Comparison of ENCODE assay signal across 22 cellular contexts in genomic region chr5:4018968-4019766, GRCh38.
A peak's percentile ranks its signal among the peaks of the same experiment; 100 is the strongest.
DNase-seq lines count a peak whose midpoint lies in the region; ATAC-seq and TF ChIP-seq lines count a peak whose summit lies in the region.
"Had no signal": no experiment of that assay in that cellular context is flagged by ENCODE, and none has a peak within 500 bp of the region (broad histone marks: within the 10 kb centered on the region; RNA-seq: fewer than 3 reads in every experiment).

No MANE protein-coding gene starts in this region.

- no peak overlapping the region for H2BK12ac ChIP-seq in trophoblast cell (ENCODE audit: low read length)

- no peak overlapping the region for H3K18ac ChIP-seq in trophoblast cell (ENCODE audit: low read length)

- in situ Hi-C loops in gastrocnemius medialis (cut with MboI; ENCODE audit: low sequenced_read_pairs in 4 of 4): no loop called here

- CTCF ChIA-PET in MCF 10A (lab: Yijun Ruan, JAX): no interaction called here

- H3K36me3 ChIP-seq in BLaER1 treated with 17β-estradiol and CSF1 and Interleukin-3, amounts not matched to agents 10 nM and 100 nM: no peaks in the 10 kb centered on the region
- H3K36me3 ChIP-seq in heart left ventricle (no peaks in the 10 kb centered on the region), gastrocnemius medialis (no peaks in the 10 kb centered on the region), trophoblast cell (ENCODE audit: control insufficient read depth in 1 of 2, insufficient read depth in 2 of 2, low read length in 2 of 2) (no peaks in the 10 kb centered on the region)
- H3K36me3 ChIP-seq: colonic mucosa, thoracic aorta had no signal

- H3K4me1 ChIP-seq in BLaER1 treated with 17β-estradiol and CSF1 and Interleukin-3, amounts not matched to agents 10 nM and 100 nM: peaks cover 48 to 94% (median 90%) of the 10 kb centered on the region in 10 experiments
- H3K4me1 ChIP-seq in heart left ventricle (peaks cover 0 to 32% (median 3%) of the 10 kb centered on the region in 12 donors), gastrocnemius medialis (no peaks in the 10 kb centered on the region), trophoblast cell (ENCODE audit: control insufficient read depth in 1 of 2, insufficient read depth in 2 of 2, low read length in 2 of 2) (no peaks in the 10 kb centered on the region)
- H3K4me1 ChIP-seq: colonic mucosa had no signal

- H4K20me1 ChIP-seq in BLaER1 treated with 17β-estradiol and CSF1 and Interleukin-3, amounts not matched to agents 10 nM and 100 nM: no peaks in the 10 kb centered on the region

- BruUV-seq in MCF 10A (replicated peaks; lab: Mats Ljungman, UMichigan): no TSS peak

- no peak overlapping the region for H3K14ac ChIP-seq in trophoblast cell (ENCODE audit: low read length)

- no peaks in the 10 kb centered on the region for H3K79me1 ChIP-seq in trophoblast cell (ENCODE audit: low read length)

- DNase-seq in MCF 10A (ENCODE audit: unreplicated experiment) (peak; percentile 45), heart left ventricle (no peak), gastrocnemius medialis (no peak), immature natural killer cell (no peak), trophoblast cell (no peak)
- DNase-seq: activated CD4-positive, alpha-beta T cell treated with anti-CD3 and anti-CD28 coated beads, Interleukin-2, amount 50 U/mL, for 1 hour; activated CD8-positive, alpha-beta memory T cell treated with anti-CD3 and anti-CD28 coated beads, Interleukin-2, amount 50 U/mL, for 48 hours; activated gamma-delta T cell treated with Interleukin-2 at 50 U/mL for 16 hours; anterior cingulate cortex; CD8-positive, alpha-beta memory T cell; colonic mucosa; DMS79 treated with DMSO at 0.1 percent for 48 hours; HCEC 1CT; NCI-H1930; NCI-H510A treated with DMSO at 0.1 percent for 48 hours had no signal

- no peak overlapping the region for H2BK120ac ChIP-seq in trophoblast cell (ENCODE audit: insufficient read depth, low read length, poor library complexity)

- H3K27me3 ChIP-seq in BLaER1 treated with 17β-estradiol and CSF1 and Interleukin-3, amounts not matched to agents 10 nM and 100 nM: no peaks in the 10 kb centered on the region; a peak in 1 of 22 replicates
- no peaks in the 10 kb centered on the region for H3K27me3 ChIP-seq in heart left ventricle
- no peaks in the 10 kb centered on the region for H3K27me3 ChIP-seq in gastrocnemius medialis
- H3K27me3 ChIP-seq in trophoblast cell (ENCODE audit: insufficient read depth, low read length): no peaks in the 10 kb centered on the region
- H3K27me3 ChIP-seq: colonic mucosa had no signal

- no peaks in the 10 kb centered on the region for H3K4me1 Mint-ChIP-seq in MCF 10A (ENCODE audit: insufficient read depth, unreplicated experiment)
- peaks cover 23 to 34% of the 10 kb centered on the region in 2 donors for H3K4me1 Mint-ChIP-seq in immature natural killer cell
- H3K4me1 Mint-ChIP-seq: CD8-positive, alpha-beta memory T cell had no signal

- no peaks in the 10 kb centered on the region for H3K36me3 Mint-ChIP-seq in MCF 10A (ENCODE audit: insufficient read depth, unreplicated experiment)
- H3K36me3 Mint-ChIP-seq in immature natural killer cell: no peaks in the 10 kb centered on the region
- H3K36me3 Mint-ChIP-seq: CD8-positive, alpha-beta memory T cell had no signal

- H3K23ac ChIP-seq in trophoblast cell (ENCODE audit: low read length): no peak overlapping the region

- H2AK5ac ChIP-seq in trophoblast cell (ENCODE audit: low read length): no peak overlapping the region

- no peak overlapping the region for H4K8ac ChIP-seq in trophoblast cell (ENCODE audit: low read depth, low read length)

- H3K4me3 Mint-ChIP-seq in MCF 10A (ENCODE audit: unreplicated experiment): no peak overlapping the region
- no peak overlapping the region for H3K4me3 Mint-ChIP-seq in immature natural killer cell
- H3K4me3 Mint-ChIP-seq: CD8-positive, alpha-beta memory T cell; nephron had no signal

- peak overlapping the region; percentile 3 to 85 (median 77); a peak in 14 of 22 replicates for H3K4me2 ChIP-seq in BLaER1 treated with 17β-estradiol and CSF1 and Interleukin-3, amounts not matched to agents 10 nM and 100 nM
- H3K4me2 ChIP-seq in trophoblast cell (ENCODE audit: low read length): no peak overlapping the region

- POLR2A ChIA-PET in MCF 10A (lab: Yijun Ruan, JAX): no interaction called here

- H3K27ac Mint-ChIP-seq in MCF 10A (ENCODE audit: low read depth, unreplicated experiment) (peak overlapping the region; percentile 64), immature natural killer cell (peak overlapping the region in 1 of 6 donors; percentile 31)
- H3K27ac Mint-ChIP-seq: CD8-positive, alpha-beta memory T cell; nephron; progenitor cell of endocrine pancreas had no signal

- no peak overlapping the region for H3K9ac ChIP-seq in BLaER1 treated with 17β-estradiol and CSF1 and Interleukin-3, amounts not matched to agents 10 nM and 100 nM
- no peak overlapping the region for H3K9ac ChIP-seq in trophoblast cell (ENCODE audit: low read length)

- H3K27me3 Mint-ChIP-seq in MCF 10A (ENCODE audit: insufficient read depth, unreplicated experiment) (no peaks in the 10 kb centered on the region), immature natural killer cell (ENCODE audit: low read depth in 3 of 3) (peaks cover 0 to 3% (median 1%) of the 10 kb centered on the region in 3 donors)
- H3K27me3 Mint-ChIP-seq: CD8-positive, alpha-beta memory T cell had no signal

- H3K79me2 ChIP-seq in trophoblast cell (ENCODE audit: control insufficient read depth, insufficient read depth, low read length, poor library complexity): no peaks in the 10 kb centered on the region

- TF ChIP-seq POLR2A in heart left ventricle (IDR thresholded peaks at IDR 0.05) (no peak), gastrocnemius medialis (IDR thresholded peaks at IDR 0.05) (no peak)

- H3K4ac ChIP-seq in trophoblast cell (ENCODE audit: low read depth, low read length): no peak overlapping the region

- peaks cover 6 to 44% (median 39%) of the 10 kb centered on the region in 11 experiments; a peak in 21 of 22 replicates for H3K9me3 ChIP-seq in BLaER1 treated with 17β-estradiol and CSF1 and Interleukin-3, amounts not matched to agents 10 nM and 100 nM (replicated peaks in 1 of 11)
- no peaks in the 10 kb centered on the region for H3K9me3 ChIP-seq in heart left ventricle
- H3K9me3 ChIP-seq in gastrocnemius medialis: no peaks in the 10 kb centered on the region
- no peaks in the 10 kb centered on the region for H3K9me3 ChIP-seq in trophoblast cell (ENCODE audit: insufficient read depth, low read depth, low read length)
- H3K9me3 ChIP-seq: colonic mucosa, thoracic aorta had no signal

- 80 to 86% (median 82%) methylated on average over 9 of the region's 9 CpGs for WGBS in heart left ventricle, 4 donors
- no CpG with 5 or more reads among the region's 9 CpGs for WGBS in trophoblast cell (ENCODE audit: extremely low coverage, insufficient coverage, insufficient read length)

- TF ChIP-seq CTCF in MCF 10A (IDR thresholded peaks at IDR 0.05; ENCODE audit: unreplicated experiment) (no peak), heart left ventricle (IDR thresholded peaks at IDR 0.05) (no peak), gastrocnemius medialis (IDR thresholded peaks at IDR 0.05 in 4 of 5, conservative IDR thresholded peaks at IDR 0.05 in 1 of 5) (no peak)

- H3K27ac ChIP-seq in BLaER1 treated with 17β-estradiol and CSF1 and Interleukin-3, amounts not matched to agents 10 nM and 100 nM: peak overlapping the region in 6 of 11 experiments; percentile 53 to 85 (median 78); a peak in 12 of 22 replicates
- H3K27ac ChIP-seq in heart left ventricle (peak overlapping the region; percentile 6 to 70 (median 53)), gastrocnemius medialis (peak overlapping the region in 1 of 4 donors; percentile 35), trophoblast cell (ENCODE audit: low read depth, low read length) (no peak overlapping the region)
- H3K27ac ChIP-seq: colonic mucosa had no signal

- intact Hi-C loops in MCF 10A (cut with micrococcal nuclease) (no loop called here), heart left ventricle (cut with DNase I) (no loop called here), gastrocnemius medialis (cut with DNase I; ENCODE audit: low total_unique reads) (no loop called here)

- peak overlapping the region in 1 of 10 experiments; percentile 21; a peak in 3 of 20 replicates for H3K4me3 ChIP-seq in BLaER1 treated with 17β-estradiol and CSF1 and Interleukin-3, amounts not matched to agents 10 nM and 100 nM
- no peak overlapping the region for H3K4me3 ChIP-seq in heart left ventricle
- H3K4me3 ChIP-seq in gastrocnemius medialis: no peak overlapping the region
- no peak overlapping the region for H3K4me3 ChIP-seq in trophoblast cell (ENCODE audit: low read depth, low read length)
- H3K4me3 ChIP-seq: colonic mucosa, K562, thoracic aorta had no signal

- ATAC-seq in heart left ventricle (peak; percentile 23 to 78 (median 54)), gastrocnemius medialis (peak; percentile 67 to 71), HG03039 (IDR thresholded peaks at IDR 0.05; ENCODE audit: unreplicated experiment) (no peak), HG03520 (IDR thresholded peaks at IDR 0.05; ENCODE audit: unreplicated experiment) (no peak)
- ATAC-seq: K562 had no signal

- H2BK5ac ChIP-seq in trophoblast cell (ENCODE audit: low read depth, low read length, poor library complexity): no peak overlapping the region

- no peak overlapping the region for H2AFZ ChIP-seq in trophoblast cell (ENCODE audit: insufficient read depth, low read length, poor library complexity)

- H3K9me3 Mint-ChIP-seq in MCF 10A (ENCODE audit: unreplicated experiment) (peaks cover 7% of the 10 kb centered on the region), immature natural killer cell (peaks cover 0 to 6% (median 0%) of the 10 kb centered on the region in 6 donors)

- no peak overlapping the region for H4K12ac ChIP-seq in trophoblast cell (ENCODE audit: low read depth, low read length)

- H4K91ac ChIP-seq in trophoblast cell (ENCODE audit: low read depth, low read length): no peak overlapping the region

Comparison
In these comparisons a context has a peak if more than half of its experiments do, and no peak if none do; other contexts are left out.
1. ATAC-seq: peak in heart left ventricle (4 of 4) and gastrocnemius medialis (2 of 2); none in HG03039 (single experiment) and HG03520 (single experiment).